Comparison of ENCODE assay signal across 1 cellular context in the genomic region with DNA sequence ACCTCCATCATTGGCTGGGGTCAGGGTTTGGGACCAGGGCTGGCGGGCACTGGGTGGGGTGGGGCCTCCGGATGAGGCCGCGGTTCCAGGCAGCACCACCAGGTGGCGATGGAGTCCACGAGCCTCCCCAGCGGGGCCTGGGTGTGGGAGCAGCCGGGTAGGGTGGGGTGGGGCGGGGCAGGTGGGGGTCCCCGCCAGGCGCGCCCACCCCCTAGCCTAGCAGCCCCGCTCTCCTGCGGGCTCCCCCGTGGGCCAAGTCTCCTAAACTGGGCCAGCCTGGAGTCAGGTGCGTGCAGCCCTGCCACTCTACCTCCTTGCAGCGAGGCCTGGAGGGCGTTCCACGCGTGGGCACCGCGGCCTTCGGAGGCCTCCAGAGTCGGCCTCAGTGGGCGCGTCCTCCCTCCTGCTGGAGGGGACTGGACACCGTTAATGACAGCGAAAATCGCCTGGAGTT.
TF ChIP-seq lines count a peak whose summit lies in the region.

No MANE protein-coding gene starts in this region.

TF ChIP-seq in GM12878, 131 proteins besides CTCF, POLR2A, EP300 and RAD21 (continued from another document):
- TF ChIP-seq, protein P1, sequence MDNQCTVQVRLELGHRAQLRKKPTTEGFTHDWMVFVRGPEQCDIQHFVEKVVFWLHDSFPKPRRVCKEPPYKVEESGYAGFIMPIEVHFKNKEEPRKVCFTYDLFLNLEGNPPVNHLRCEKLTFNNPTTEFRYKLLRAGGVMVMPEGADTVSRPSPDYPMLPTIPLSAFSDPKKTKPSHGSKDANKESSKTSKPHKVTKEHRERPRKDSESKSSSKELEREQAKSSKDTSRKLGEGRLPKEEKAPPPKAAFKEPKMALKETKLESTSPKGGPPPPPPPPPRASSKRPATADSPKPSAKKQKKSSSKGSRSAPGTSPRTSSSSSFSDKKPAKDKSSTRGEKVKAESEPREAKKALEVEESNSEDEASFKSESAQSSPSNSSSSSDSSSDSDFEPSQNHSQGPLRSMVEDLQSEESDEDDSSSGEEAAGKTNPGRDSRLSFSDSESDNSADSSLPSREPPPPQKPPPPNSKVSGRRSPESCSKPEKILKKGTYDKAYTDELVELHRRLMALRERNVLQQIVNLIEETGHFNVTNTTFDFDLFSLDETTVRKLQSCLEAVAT (IDR thresholded peaks at IDR 0.05) = no peak
- TF ChIP-seq, protein P2, sequence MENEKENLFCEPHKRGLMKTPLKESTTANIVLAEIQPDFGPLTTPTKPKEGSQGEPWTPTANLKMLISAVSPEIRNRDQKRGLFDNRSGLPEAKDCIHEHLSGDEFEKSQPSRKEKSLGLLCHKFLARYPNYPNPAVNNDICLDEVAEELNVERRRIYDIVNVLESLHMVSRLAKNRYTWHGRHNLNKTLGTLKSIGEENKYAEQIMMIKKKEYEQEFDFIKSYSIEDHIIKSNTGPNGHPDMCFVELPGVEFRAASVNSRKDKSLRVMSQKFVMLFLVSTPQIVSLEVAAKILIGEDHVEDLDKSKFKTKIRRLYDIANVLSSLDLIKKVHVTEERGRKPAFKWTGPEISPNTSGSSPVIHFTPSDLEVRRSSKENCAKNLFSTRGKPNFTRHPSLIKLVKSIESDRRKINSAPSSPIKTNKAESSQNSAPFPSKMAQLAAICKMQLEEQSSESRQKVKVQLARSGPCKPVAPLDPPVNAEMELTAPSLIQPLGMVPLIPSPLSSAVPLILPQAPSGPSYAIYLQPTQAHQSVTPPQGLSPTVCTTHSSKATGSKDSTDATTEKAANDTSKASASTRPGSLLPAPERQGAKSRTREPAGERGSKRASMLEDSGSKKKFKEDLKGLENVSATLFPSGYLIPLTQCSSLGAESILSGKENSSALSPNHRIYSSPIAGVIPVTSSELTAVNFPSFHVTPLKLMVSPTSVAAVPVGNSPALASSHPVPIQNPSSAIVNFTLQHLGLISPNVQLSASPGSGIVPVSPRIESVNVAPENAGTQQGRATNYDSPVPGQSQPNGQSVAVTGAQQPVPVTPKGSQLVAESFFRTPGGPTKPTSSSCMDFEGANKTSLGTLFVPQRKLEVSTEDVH (IDR thresholded peaks at IDR 0.05; ENCODE audit: low read depth, partially characterized antibody) = no peak
TF ChIP-seq in GM12878: peak in this region for 2.
